ENCODE assay signal across 8 cellular contexts in genomic region chr9:35102769-35103659, GRCh38. TPM values are rescaled to one million over a fixed set of nuclear protein-coding genes. Genes with fewer than 3 reads are reported as not detected.
DNase-seq lines count a peak whose midpoint lies in the region; ATAC-seq, FAIRE-seq and TF ChIP-seq lines count a peak whose summit lies in the region.

STOML2 (minus strand) TSS chr9:35103131; CDS start chr9:35103094, 37 bp downstream.

- H3K4me3 ChIP-seq in body of pancreas (peak within 1 kb of the TSS; percentile 50 to 55), sigmoid colon (peak within 1 kb of the TSS; percentile 48 to 85 (median 66))

- peaks cover 0 to 12% of the 10 kb centered on the region in 2 donors for H3K36me3 ChIP-seq in body of pancreas (replicated peaks in 1 of 2; ENCODE audit: insufficient read depth in 1 of 2, low read depth in 2 of 2)
- H3K36me3 ChIP-seq in sigmoid colon = peaks cover 34 to 66% (median 47%) of the 10 kb centered on the region in 4 donors

- H3K27me3 ChIP-seq in body of pancreas = no peaks in the 10 kb centered on the region
- no peaks in the 10 kb centered on the region for H3K27me3 ChIP-seq in sigmoid colon

- WGBS in body of pancreas, 2 donors = 1 to 3% methylated on average over 19 to 57 of the region's 57 CpGs
- 1% methylated on average over 57 of the region's 57 CpGs for WGBS in sigmoid colon, 2 donors

- TF ChIP-seq EP300 in sigmoid colon (IDR thresholded peaks at IDR 0.05) = no peak

- DNase-seq in NCI-H2107 treated with DMSO at 0.1 percent for 48 hours (lab: John Stamatoyannopoulos, UW; ENCODE audit: unreplicated experiment) (peak; percentile 92), body of pancreas (peak; percentile 94 to 97 (median 95)), iPS DF 4.7 (ENCODE audit: extremely low read depth, low spot score) (peak; percentile 90), sigmoid colon (peak; percentile 98)

- TF ChIP-seq POLR2A in body of pancreas (IDR thresholded peaks at IDR 0.05) (peak; percentile 30 to 86 (median 81)), sigmoid colon (IDR thresholded peaks at IDR 0.05) (peak; percentile 35 to 48)

- TF ChIP-seq CTCF in 22Rv1 (IDR thresholded peaks at IDR 0.05) = no peak
- TF ChIP-seq CTCF in body of pancreas (IDR thresholded peaks at IDR 0.05) = peak in 2 of 7 experiments; percentile 16 to 19
- TF ChIP-seq CTCF in sigmoid colon (IDR thresholded peaks at IDR 0.05) = no peak

- H3K9me3 ChIP-seq in body of pancreas (no peaks in the 10 kb centered on the region), sigmoid colon (no peaks in the 10 kb centered on the region)

- H3K4me1 ChIP-seq in body of pancreas (peaks cover 23% of the 10 kb centered on the region), sigmoid colon (peaks cover 0 to 28% (median 23%) of the 10 kb centered on the region in 4 donors)

- intact Hi-C loops in body of pancreas (cut with DNase I) (no loop called here), sigmoid colon (cut with DNase I) (loop anchor here (1.0 to 2.0 kb wide), 2 partner anchors 8 to 22 kb away; no protein-coding TSS in a partner anchor)

- H3K27ac ChIP-seq in 22Rv1 = peak within 1 kb of the TSS; percentile 76
- H3K27ac ChIP-seq in body of pancreas = peak within 1 kb of the TSS; percentile 57 to 84 (median 72)
- H3K27ac ChIP-seq in sigmoid colon = peak within 1 kb of the TSS; percentile 78 to 95 (median 88)

- peak; percentile 73 for FAIRE-seq in TTC549 (lab: Jason Lieb, UNC)

- ATAC-seq in GM18520 (IDR thresholded peaks at IDR 0.05; ENCODE audit: unreplicated experiment) (peak; percentile 85), HG03064 (IDR thresholded peaks at IDR 0.05; ENCODE audit: low read depth, unreplicated experiment) (peak; percentile 95), body of pancreas (peak; percentile 98)

RNA-seq across cellular contexts. Expression of gene STOML2, which starts in this region (rescaled TPM):
- total RNA-seq in body of pancreas = 10 to 100 TPM; 38.9 to 43.6 TPM
- total RNA-seq in sigmoid colon = 100 to 1,000 TPM in 3 of 4 donors, 10 to 100 TPM in 1; 87.2 to 144 (median 116) TPM
- polyA plus RNA-seq in sigmoid colon = 100 to 1,000 TPM; 136 to 145 (median 143) TPM

Comparison
In these comparisons a context has a peak if more than half of its experiments do, and no peak if none do; other contexts are left out.
1. Peak in every context shown above with its lines: DNase-seq, ATAC-seq, H3K4me3 ChIP-seq and H3K27ac ChIP-seq.